1 cellular context compared by ENCODE assay signal in the genomic region with DNA sequence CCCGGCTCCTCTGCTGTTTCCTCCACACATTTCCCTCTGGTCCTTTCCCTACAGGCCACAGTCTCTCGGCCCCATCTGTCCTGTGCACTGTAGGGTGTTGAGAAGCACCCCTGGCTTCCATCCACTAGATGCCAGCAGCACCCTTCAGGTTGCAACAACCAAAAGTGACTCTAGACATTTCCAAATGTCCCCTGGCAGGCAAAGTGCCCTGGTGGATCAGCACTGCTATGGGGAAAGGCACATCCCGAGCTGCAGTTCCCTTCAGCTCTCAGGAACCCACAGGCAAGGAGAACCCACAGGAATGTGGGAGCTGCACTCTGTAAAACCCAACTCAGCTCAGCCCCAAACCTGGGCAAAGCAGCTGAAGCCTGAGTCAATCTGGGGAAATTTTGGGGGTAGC.
TF ChIP-seq lines count a peak whose summit lies in the region.

No MANE protein-coding gene starts in this region.

TF ChIP-seq in WTC11, 78 proteins besides CTCF, POLR2A, EP300 and RAD21 (continued from another document):
- TF ChIP-seq, protein P1, sequence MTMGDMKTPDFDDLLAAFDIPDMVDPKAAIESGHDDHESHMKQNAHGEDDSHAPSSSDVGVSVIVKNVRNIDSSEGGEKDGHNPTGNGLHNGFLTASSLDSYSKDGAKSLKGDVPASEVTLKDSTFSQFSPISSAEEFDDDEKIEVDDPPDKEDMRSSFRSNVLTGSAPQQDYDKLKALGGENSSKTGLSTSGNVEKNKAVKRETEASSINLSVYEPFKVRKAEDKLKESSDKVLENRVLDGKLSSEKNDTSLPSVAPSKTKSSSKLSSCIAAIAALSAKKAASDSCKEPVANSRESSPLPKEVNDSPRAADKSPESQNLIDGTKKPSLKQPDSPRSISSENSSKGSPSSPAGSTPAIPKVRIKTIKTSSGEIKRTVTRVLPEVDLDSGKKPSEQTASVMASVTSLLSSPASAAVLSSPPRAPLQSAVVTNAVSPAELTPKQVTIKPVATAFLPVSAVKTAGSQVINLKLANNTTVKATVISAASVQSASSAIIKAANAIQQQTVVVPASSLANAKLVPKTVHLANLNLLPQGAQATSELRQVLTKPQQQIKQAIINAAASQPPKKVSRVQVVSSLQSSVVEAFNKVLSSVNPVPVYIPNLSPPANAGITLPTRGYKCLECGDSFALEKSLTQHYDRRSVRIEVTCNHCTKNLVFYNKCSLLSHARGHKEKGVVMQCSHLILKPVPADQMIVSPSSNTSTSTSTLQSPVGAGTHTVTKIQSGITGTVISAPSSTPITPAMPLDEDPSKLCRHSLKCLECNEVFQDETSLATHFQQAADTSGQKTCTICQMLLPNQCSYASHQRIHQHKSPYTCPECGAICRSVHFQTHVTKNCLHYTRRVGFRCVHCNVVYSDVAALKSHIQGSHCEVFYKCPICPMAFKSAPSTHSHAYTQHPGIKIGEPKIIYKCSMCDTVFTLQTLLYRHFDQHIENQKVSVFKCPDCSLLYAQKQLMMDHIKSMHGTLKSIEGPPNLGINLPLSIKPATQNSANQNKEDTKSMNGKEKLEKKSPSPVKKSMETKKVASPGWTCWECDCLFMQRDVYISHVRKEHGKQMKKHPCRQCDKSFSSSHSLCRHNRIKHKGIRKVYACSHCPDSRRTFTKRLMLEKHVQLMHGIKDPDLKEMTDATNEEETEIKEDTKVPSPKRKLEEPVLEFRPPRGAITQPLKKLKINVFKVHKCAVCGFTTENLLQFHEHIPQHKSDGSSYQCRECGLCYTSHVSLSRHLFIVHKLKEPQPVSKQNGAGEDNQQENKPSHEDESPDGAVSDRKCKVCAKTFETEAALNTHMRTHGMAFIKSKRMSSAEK (CRISPR knock-in tag; IDR thresholded peaks at IDR 0.05; ENCODE audit: borderline replicate concordance): no peak
- no peak for TF ChIP-seq CREM (CRISPR knock-in tag; IDR thresholded peaks at IDR 0.05)
